In the genomic region with DNA sequence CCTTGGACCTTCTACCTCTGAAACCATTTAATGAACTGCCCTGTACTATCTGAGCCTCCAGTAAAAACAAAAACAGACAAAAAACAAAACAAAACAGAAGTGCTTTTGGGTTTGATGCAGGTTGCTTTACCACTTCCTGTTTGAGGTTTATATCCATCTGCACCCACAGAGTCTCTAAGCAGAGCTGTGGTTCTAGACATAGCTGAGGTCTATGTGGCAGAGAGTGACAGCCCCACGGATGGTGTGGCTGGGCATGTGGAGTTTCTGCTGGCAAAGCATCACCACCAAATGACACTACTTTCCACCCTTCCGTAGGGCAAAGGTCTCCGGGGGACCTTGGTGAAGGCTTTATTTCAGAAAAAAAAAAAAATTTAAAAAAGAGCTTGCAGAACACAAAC, we compare ENCODE assay signal across 8 cellular contexts.
DNase-seq lines count a peak whose midpoint lies in the region; ATAC-seq, FAIRE-seq and TF ChIP-seq lines count a peak whose summit lies in the region.

No MANE protein-coding gene starts in this region.

- peaks cover 12 to 69% (median 36%) of the 10 kb centered on the region in 4 donors for H3K4me1 Mint-ChIP-seq in CD4-positive, CD25-positive, alpha-beta regulatory T cell
- H3K4me1 Mint-ChIP-seq in activated T-helper 17 cell treated with anti-CD3 and anti-CD28 coated beads, Interleukin-2, amount 50 U/mL, for 72 hours, result peaks cover 25% of the 10 kb centered on the region

- TF ChIP-seq POLR2A in prostate gland (IDR thresholded peaks at IDR 0.05), result no peak

- WGBS in prostate gland, result 79% methylated on average over 3 of the region's 3 CpGs

- H3K4me1 ChIP-seq in CD4-positive, CD25-positive, alpha-beta regulatory T cell (ENCODE audit: control insufficient read depth, insufficient read depth, low read length, poor library complexity, severe bottlenecking), result peaks cover 35% of the 10 kb centered on the region
- no peaks in the 10 kb centered on the region for H3K4me1 ChIP-seq in A673 (ENCODE audit: insufficient read depth, low read length, poor library complexity, severe bottlenecking)
- H3K4me1 ChIP-seq in prostate gland (replicated peaks), result no peaks in the 10 kb centered on the region

- peaks cover 0 to 1% (median 0%) of the 10 kb centered on the region in 7 donors for H3K9me3 Mint-ChIP-seq in CD4-positive, CD25-positive, alpha-beta regulatory T cell
- no peaks in the 10 kb centered on the region for H3K9me3 Mint-ChIP-seq in activated T-helper 17 cell treated with anti-CD3 and anti-CD28 coated beads, Interleukin-2, amount 50 U/mL, for 72 hours

- H3K36me3 Mint-ChIP-seq in CD4-positive, CD25-positive, alpha-beta regulatory T cell, result no peaks in the 10 kb centered on the region
- H3K36me3 Mint-ChIP-seq in activated T-helper 17 cell treated with anti-CD3 and anti-CD28 coated beads, Interleukin-2, amount 50 U/mL, for 72 hours (ENCODE audit: low read depth), result no peaks in the 10 kb centered on the region

- TF ChIP-seq CTCF in A673 (conservative IDR thresholded peaks at IDR 0.05; ENCODE audit: low read depth, low read length), result no peak
- no peak for TF ChIP-seq CTCF in prostate gland (IDR thresholded peaks at IDR 0.05)

- no TSS peak for BruUV-seq in A673 (replicated peaks; lab: Mats Ljungman, UMichigan)

- H3K27ac Mint-ChIP-seq in CD4-positive, CD25-positive, alpha-beta regulatory T cell, result peak overlapping the region; percentile 59 to 94 (median 89)
- H3K27ac Mint-ChIP-seq in activated T-helper 17 cell treated with anti-CD3 and anti-CD28 coated beads, Interleukin-2, amount 50 U/mL, for 72 hours, result peak overlapping the region; percentile 87

- no peaks in the 10 kb centered on the region for H3K27me3 Mint-ChIP-seq in CD4-positive, CD25-positive, alpha-beta regulatory T cell
- H3K27me3 Mint-ChIP-seq in activated T-helper 17 cell treated with anti-CD3 and anti-CD28 coated beads, Interleukin-2, amount 50 U/mL, for 72 hours, result no peaks in the 10 kb centered on the region

- no peaks in the 10 kb centered on the region for H3K36me3 ChIP-seq in CD4-positive, CD25-positive, alpha-beta regulatory T cell (ENCODE audit: control insufficient read depth, insufficient read depth, low read length)
- H3K36me3 ChIP-seq in A673 (ENCODE audit: insufficient read depth, low read length, poor library complexity, severe bottlenecking) (no peaks in the 10 kb centered on the region), prostate gland (no peaks in the 10 kb centered on the region)

- ATAC-seq in CD4-positive, CD25-positive, alpha-beta regulatory T cell (ENCODE audit: low read depth in 2 of 2), result peak; percentile 91 to 92
- peak; percentile 97 for ATAC-seq in GM21367 (IDR thresholded peaks at IDR 0.05; ENCODE audit: unreplicated experiment)
- ATAC-seq in HG03469 (IDR thresholded peaks at IDR 0.05; ENCODE audit: unreplicated experiment), result peak; percentile 99
- ATAC-seq in activated T-helper 17 cell treated with anti-CD3 and anti-CD28 coated beads, Interleukin-2, amount 50 U/mL, for 72 hours (replicated peaks), result peak; percentile 92

- no peaks in the 10 kb centered on the region for H3K27me3 ChIP-seq in CD4-positive, CD25-positive, alpha-beta regulatory T cell (ENCODE audit: control insufficient read depth, insufficient read depth, low read length)
- H3K27me3 ChIP-seq in A673 (replicated peaks; ENCODE audit: insufficient read depth, low read depth, low read length, poor library complexity) (peaks cover 6% of the 10 kb centered on the region), prostate gland (replicated peaks; ENCODE audit: insufficient read depth) (no peaks in the 10 kb centered on the region)

- no peak for FAIRE-seq in RCC 7860 (lab: Jason Lieb, UNC)

- POLR2A ChIA-PET in A673 (lab: Charles Lee; ENCODE audit: low non-redundant PET), result no interaction called here

- peak in 2 of 3 donors; percentile 75 to 83 for DNase-seq in CD4-positive, CD25-positive, alpha-beta regulatory T cell
- DNase-seq in RCC 7860 (ENCODE audit: low spot score) (no peak), A673 (ENCODE audit: low spot score) (no peak), prostate gland (ENCODE audit: low spot score) (no peak), NCI-H1417 treated with DMSO at 0.1 percent for 48 hours (lab: John Stamatoyannopoulos, UW) (no peak)

- peak overlapping the region; percentile 43 for H3K4me3 ChIP-seq in CD4-positive, CD25-positive, alpha-beta regulatory T cell (ENCODE audit: low read depth, low read length)
- H3K4me3 ChIP-seq in A673 (ENCODE audit: low read depth, low read length, poor library complexity, severe bottlenecking), result no peak overlapping the region
- no peak overlapping the region for H3K4me3 ChIP-seq in prostate gland

- H3K4me3 Mint-ChIP-seq in CD4-positive, CD25-positive, alpha-beta regulatory T cell, result peak overlapping the region; percentile 19 to 91 (median 78)
- peak overlapping the region; percentile 65 for H3K4me3 Mint-ChIP-seq in activated T-helper 17 cell treated with anti-CD3 and anti-CD28 coated beads, Interleukin-2, amount 50 U/mL, for 72 hours

- no peaks in the 10 kb centered on the region for H3K9me3 ChIP-seq in CD4-positive, CD25-positive, alpha-beta regulatory T cell (ENCODE audit: control insufficient read depth in 2 of 2, low read length in 2 of 2)
- H3K9me3 ChIP-seq in A673 (ENCODE audit: low read depth, low read length, poor library complexity, severe bottlenecking) (no peaks in the 10 kb centered on the region), prostate gland (no peaks in the 10 kb centered on the region)

- intact Hi-C loops in A673 (cut with micrococcal nuclease; ENCODE audit: unreplicated experiment) (no loop called here), prostate gland (cut with DNase I) (no loop called here)

- CTCF ChIA-PET in A673 (lab: Charles Lee), result no interaction called here

- H3K27ac ChIP-seq in CD4-positive, CD25-positive, alpha-beta regulatory T cell (ENCODE audit: insufficient read depth, low read length, poor library complexity, severe bottlenecking), result no peak overlapping the region
- no peak overlapping the region for H3K27ac ChIP-seq in A673 (ENCODE audit: low read depth, low read length, poor library complexity, severe bottlenecking)
- H3K27ac ChIP-seq in prostate gland, result no peak overlapping the region

Comparison
In these comparisons a context has a peak if more than half of its experiments do, and no peak if none do; other contexts are left out.
1. DNase-seq: peak in CD4-positive, CD25-positive, alpha-beta regulatory T cell (2 of 3); none in RCC 7860 (single experiment), A673 (single experiment), prostate gland (single experiment) and NCI-H1417 treated with DMSO at 0.1 percent for 48 hours (single experiment).
2. Peak in every context shown above with its lines, with median percentiles within 50 percentile points of each other: ATAC-seq.